Comparison of ENCODE assay signal across 18 cellular contexts in the genomic region with DNA sequence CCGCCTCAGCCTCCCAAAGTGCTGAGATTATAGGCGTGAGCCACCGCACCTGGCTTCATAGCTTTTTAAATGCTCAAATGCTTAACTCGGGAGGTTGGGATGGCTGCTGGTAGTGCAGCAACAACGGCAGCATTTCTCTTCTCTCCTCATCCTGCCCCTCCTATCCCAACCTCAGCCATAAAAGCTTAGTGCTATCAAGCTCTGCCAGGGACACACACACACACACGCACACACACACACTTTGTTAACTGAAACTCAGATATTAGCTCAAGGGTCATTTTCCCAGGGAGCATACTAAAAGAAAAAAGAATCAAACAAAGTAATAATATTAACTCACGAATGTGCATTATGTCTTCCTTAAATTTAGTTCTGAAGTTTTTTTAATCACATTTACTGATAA.
A peak's percentile ranks its signal among the peaks of the same experiment; 100 is the strongest.
DNase-seq lines count a peak whose midpoint lies in the region; ATAC-seq, FAIRE-seq and TF ChIP-seq lines count a peak whose summit lies in the region.
"Had no signal": no experiment of that assay in that cellular context is flagged by ENCODE, and none has a peak within 500 bp of the region (broad histone marks: within the 10 kb centered on the region; RNA-seq: fewer than 3 reads in every experiment).

No MANE protein-coding gene starts in this region.

- H3K9me3 Mint-ChIP-seq in endothelial cell (ENCODE audit: unreplicated experiment): no peaks in the 10 kb centered on the region

- H3K27ac ChIP-seq in colonic mucosa (peak overlapping the region; percentile 12), small intestine (ENCODE audit: low read depth in 1 of 2, low read length in 1 of 2) (no peak overlapping the region)
- H3K27ac ChIP-seq: GM23248 had no signal

- no peak overlapping the region for H3K27ac Mint-ChIP-seq in endothelial cell (ENCODE audit: unreplicated experiment)
- H3K27ac Mint-ChIP-seq: CD4-positive, alpha-beta memory T cell had no signal

- no peak for TF ChIP-seq CTCF in colonic mucosa (IDR thresholded peaks at IDR 0.05)
- TF ChIP-seq CTCF in endothelial cell (IDR thresholded peaks at IDR 0.05; ENCODE audit: unreplicated experiment): no peak

- H3K4me3 Mint-ChIP-seq in endothelial cell (ENCODE audit: unreplicated experiment): no peak overlapping the region
- H3K4me3 Mint-ChIP-seq: CD4-positive, alpha-beta memory T cell had no signal

- H3K36me3 ChIP-seq in colonic mucosa: no peaks in the 10 kb centered on the region
- no peaks in the 10 kb centered on the region for H3K36me3 ChIP-seq in small intestine (ENCODE audit: control insufficient read depth in 2 of 2, insufficient read depth in 2 of 2, low read length in 2 of 2)

- H3K27me3 ChIP-seq in colonic mucosa (no peaks in the 10 kb centered on the region), small intestine (ENCODE audit: control insufficient read depth in 2 of 2, insufficient read depth in 2 of 2, low read length in 2 of 2) (no peaks in the 10 kb centered on the region)

- H3K4me3 ChIP-seq in colonic mucosa: no peak overlapping the region
- H3K4me3 ChIP-seq in small intestine (ENCODE audit: low read depth in 1 of 2, low read length in 2 of 2): no peak overlapping the region
- H3K4me3 ChIP-seq: GM23248 had no signal

- peak; percentile 44 for DNase-seq in colonic mucosa
- DNase-seq in left colon: peak; percentile 57 to 75
- peak; percentile 64 for DNase-seq in small intestine
- no peak for DNase-seq in NCI-H146 treated with DMSO at 0.1 percent for 48 hours (lab: John Stamatoyannopoulos, UW; ENCODE audit: unreplicated experiment)
- no peak for DNase-seq in endothelial cell (ENCODE audit: low spot score)
- DNase-seq in kidney tubule cell (ENCODE audit: low spot score): no peak
- DNase-seq: C1 segment of cervical spinal cord; Calu3; CD4-positive, alpha-beta memory T cell; COR-L47; DMS53; DMS79 treated with DMSO at 0.1 percent for 48 hours; GF-D8; GM23248; H7; HCEC 1CT had no signal

- H3K27me3 Mint-ChIP-seq in endothelial cell (ENCODE audit: unreplicated experiment): peaks cover 1% of the 10 kb centered on the region

- peak; percentile 97 for ATAC-seq in left colon

- no peaks in the 10 kb centered on the region for H3K9me3 ChIP-seq in colonic mucosa
- no peaks in the 10 kb centered on the region for H3K9me3 ChIP-seq in small intestine (ENCODE audit: control insufficient read depth, low read depth)

- H3K4me1 ChIP-seq in colonic mucosa (no peaks in the 10 kb centered on the region), small intestine (ENCODE audit: control insufficient read depth in 2 of 2, insufficient read depth in 1 of 2, low read depth in 1 of 2, low read length in 1 of 2) (no peaks in the 10 kb centered on the region)

- H3K36me3 Mint-ChIP-seq in endothelial cell (ENCODE audit: low read depth, unreplicated experiment): no peaks in the 10 kb centered on the region
- H3K36me3 Mint-ChIP-seq: CD4-positive, alpha-beta memory T cell had no signal

- WGBS in small intestine, 3 donors: 19 to 64% (median 47%) methylated on average over 7 of the region's 7 CpGs

- intact Hi-C loops in colonic mucosa (cut with DNase I): no loop called here
- intact Hi-C loops in left colon (cut with DNase I, micrococcal nuclease): no loop called here

- H3K4me1 Mint-ChIP-seq in endothelial cell (ENCODE audit: unreplicated experiment): no peaks in the 10 kb centered on the region

- FAIRE-seq in small intestine (lab: Jason Lieb, UNC): no peak
- FAIRE-seq: GM12891, H1 had no signal

- no peak overlapping the region for H3K9ac ChIP-seq in colonic mucosa (ENCODE audit: low read depth in 2 of 2, low read length in 2 of 2)
- H3K9ac ChIP-seq: GM23248 had no signal

Comparison
In these comparisons a context has a peak if more than half of its experiments do, and no peak if none do; other contexts are left out.
1. DNase-seq: peak in colonic mucosa (single experiment), left colon (2 of 2) and small intestine (single experiment); none in NCI-H146 treated with DMSO at 0.1 percent for 48 hours (single experiment), endothelial cell (single experiment) and kidney tubule cell (single experiment).